In genomic region chr16:86446279-86446678, GRCh38 we compare ENCODE assay signal across 34 cellular contexts.
"Had no signal": no experiment of that assay in that cellular context is flagged by ENCODE, and none has a peak within 500 bp of the region (broad histone marks: within the 10 kb centered on the region; RNA-seq: fewer than 3 reads in every experiment).

No MANE protein-coding gene starts in this region.

- DNase-seq: Karpas-422, Kasumi-1, KG1, MG63, MM.1S, MV-4-11, NCI-H1048, NCI-H1092, NCI-H1092 treated with DMSO at 0.1 percent for 48 hours, NCI-H1105, NCI-H1105 treated with DMSO at 0.1 percent for 48 hours, NCI-H1417, NCI-H1417 treated with DMSO at 0.1 percent for 48 hours, NCI-H1436, NCI-H1436 treated with DMSO at 0.1 percent for 48 hours, NCI-H146, NCI-H1694, NCI-H1694 treated with DMSO at 0.1 percent for 48 hours, NCI-H187, NCI-H187 treated with DMSO at 0.1 percent for 48 hours, NCI-H1930, NCI-H2029, NCI-H2029 treated with DMSO at 0.1 percent for 48 hours, NCI-H2081, NCI-H2081 treated with DMSO at 0.1 percent for 48 hours, NCI-H2107, NCI-H2171, NCI-H2171 treated with DMSO at 0.1 percent for 48 hours, NCI-H2227 treated with DMSO at 0.1 percent for 48 hours, NCI-H226, NCI-H345, NCI-H446, NCI-H446 treated with DMSO at 0.1 percent for 48 hours had no signal

- H3K27me3 ChIP-seq: MG63 had no signal

- H3K36me3 ChIP-seq: MG63 had no signal

- H3K9me3 ChIP-seq: MG63 had no signal

- H3K4me2 ChIP-seq: KMS-11 had no signal

- H3K9ac ChIP-seq: KMS-11 had no signal

- H3K4me3 ChIP-seq: MG63 had no signal

- H3K27ac ChIP-seq: KMS-11 had no signal
